19 cellular contexts compared by ENCODE assay signal in genomic region chr2:227464356-227464755, GRCh38. TPM values are rescaled to one million over a fixed set of nuclear protein-coding genes. Genes with fewer than 3 reads are reported as not detected.
A peak's percentile ranks its signal among the peaks of the same experiment; 100 is the strongest.
DNase-seq lines count a peak whose midpoint lies in the region; ATAC-seq and TF ChIP-seq lines count a peak whose summit lies in the region.
"Had no signal": no experiment of that assay in that cellular context is flagged by ENCODE, and none has a peak within 500 bp of the region (broad histone marks: within the 10 kb centered on the region; RNA-seq: fewer than 3 reads in every experiment).

No MANE protein-coding gene starts in this region.

- H3K79me2 ChIP-seq in Loucy (ENCODE audit: insufficient read depth, low read length): no peaks in the 10 kb centered on the region

- no peaks in the 10 kb centered on the region for H3K9me3 Mint-ChIP-seq in activated naive CD4-positive, alpha-beta T cell treated with anti-CD3 and anti-CD28 coated beads, Interleukin-2, amount 10 ng/mL, durations not matched to agents 7 days and 5 days
- no peaks in the 10 kb centered on the region for H3K9me3 Mint-ChIP-seq in stimulated activated memory B cell treated with anti-CD40 and anti-IgM and Interleukin-4, amounts not matched to agents 10 μg/mL and 1 μg/mL and 100 μg/mL, for 72 hours
- H3K9me3 Mint-ChIP-seq: memory B cell, nephron progenitor cell had no signal

- intact Hi-C loops in left lung (cut with DNase I): no loop called here

- peak; percentile 74 for DNase-seq in activated CD8-positive, alpha-beta memory T cell treated with anti-CD3 and anti-CD28 coated beads for 24 hours
- DNase-seq in activated CD8-positive, alpha-beta memory T cell treated with anti-CD3 and anti-CD28 coated beads, Interleukin-2, amount 50 U/mL, for 48 hours: no peak
- DNase-seq in activated naive CD4-positive, alpha-beta T cell treated with anti-CD3 and anti-CD28 coated beads, Interleukin-2, amount 10 ng/mL, durations not matched to agents 7 days and 5 days: peak; percentile 45
- DNase-seq in left lung (no peak), SHP77 (lab: John Stamatoyannopoulos, UW) (no peak)
- DNase-seq: ACHN, colonic mucosa, COR-L47, NCI-H146, NCI-H226, nephron progenitor cell, psoas muscle, stomach, SW 1271 had no signal

- peak overlapping the region; percentile 23 for H3K4me2 ChIP-seq in Loucy (ENCODE audit: low read depth, low read length, poor library complexity, severe bottlenecking)

- H3K27me3 Mint-ChIP-seq in activated naive CD4-positive, alpha-beta T cell treated with anti-CD3 and anti-CD28 coated beads, Interleukin-2, amount 10 ng/mL, durations not matched to agents 7 days and 5 days: no peaks in the 10 kb centered on the region
- no peaks in the 10 kb centered on the region for H3K27me3 Mint-ChIP-seq in stimulated activated memory B cell treated with anti-CD40 and anti-IgM and Interleukin-4, amounts not matched to agents 10 μg/mL and 1 μg/mL and 100 μg/mL, for 72 hours
- H3K27me3 Mint-ChIP-seq: memory B cell had no signal

- no peak for ATAC-seq in stimulated activated memory B cell treated with anti-CD40 and anti-IgM and Interleukin-4, amounts not matched to agents 10 μg/mL and 1 μg/mL and 100 μg/mL, for 72 hours
- no peak for ATAC-seq in GM21390 (IDR thresholded peaks at IDR 0.05; ENCODE audit: unreplicated experiment)
- no peak for ATAC-seq in left lung
- ATAC-seq: psoas muscle had no signal

- no peak for TF ChIP-seq CTCF in Loucy (conservative IDR thresholded peaks at IDR 0.05; ENCODE audit: low read length)
- no peak for TF ChIP-seq CTCF in left lung (IDR thresholded peaks at IDR 0.05)

- H3K9me3 ChIP-seq in Loucy (ENCODE audit: insufficient read depth, low read depth, low read length): no peaks in the 10 kb centered on the region
- no peaks in the 10 kb centered on the region for H3K9me3 ChIP-seq in left lung
- H3K9me3 ChIP-seq: colonic mucosa, psoas muscle, stomach had no signal

- H3K4me3 Mint-ChIP-seq in activated naive CD4-positive, alpha-beta T cell treated with anti-CD3 and anti-CD28 coated beads, Interleukin-2, amount 10 ng/mL, durations not matched to agents 7 days and 5 days: peak overlapping the region; percentile 5
- no peak overlapping the region for H3K4me3 Mint-ChIP-seq in stimulated activated memory B cell treated with anti-CD40 and anti-IgM and Interleukin-4, amounts not matched to agents 10 μg/mL and 1 μg/mL and 100 μg/mL, for 72 hours
- H3K4me3 Mint-ChIP-seq: nephron progenitor cell had no signal

- H3K4me3 ChIP-seq in Loucy (ENCODE audit: low read length, poor library complexity, severe bottlenecking) (no peak overlapping the region), left lung (no peak overlapping the region)
- H3K4me3 ChIP-seq: colonic mucosa, psoas muscle, stomach had no signal

- H3K27ac ChIP-seq in left lung: no peak overlapping the region
- H3K27ac ChIP-seq: colonic mucosa, psoas muscle, stomach, VCaP had no signal

- peaks cover 84% of the 10 kb centered on the region for H3K4me1 Mint-ChIP-seq in activated naive CD4-positive, alpha-beta T cell treated with anti-CD3 and anti-CD28 coated beads, Interleukin-2, amount 10 ng/mL, durations not matched to agents 7 days and 5 days
- H3K4me1 Mint-ChIP-seq in stimulated activated memory B cell treated with anti-CD40 and anti-IgM and Interleukin-4, amounts not matched to agents 10 μg/mL and 1 μg/mL and 100 μg/mL, for 72 hours: peaks cover 58% of the 10 kb centered on the region
- H3K4me1 Mint-ChIP-seq: nephron progenitor cell had no signal

- H3K36me3 ChIP-seq in Loucy (ENCODE audit: insufficient read depth, low read length): no peaks in the 10 kb centered on the region
- H3K36me3 ChIP-seq in left lung: no peaks in the 10 kb centered on the region
- H3K36me3 ChIP-seq: colonic mucosa, stomach had no signal

- H3K9ac ChIP-seq in Loucy (ENCODE audit: low read depth, low read length, poor library complexity, severe bottlenecking): no peak overlapping the region

- CTCF ChIA-PET in activated naive CD4-positive, alpha-beta T cell treated with anti-CD3 and anti-CD28 coated beads, Interleukin-2, amount 10 ng/mL, durations not matched to agents 7 days and 5 days (lab: Charles Lee): interaction anchor here (1.1 to 2.3 kb wide), 2 partner anchors 9 to 15 kb away, joined by 6 to 13 read pairs; no protein-coding TSS in a partner anchor

- no peaks in the 10 kb centered on the region for H3F3A ChIP-seq in Loucy (ENCODE audit: low read depth)

- H3K4me1 ChIP-seq in Loucy (ENCODE audit: insufficient read depth, low read length, poor library complexity, severe bottlenecking) (peaks cover 21% of the 10 kb centered on the region), left lung (peaks cover 0 to 33% of the 10 kb centered on the region in 2 donors)
- H3K4me1 ChIP-seq: psoas muscle had no signal

- H3K27me3 ChIP-seq in Loucy (ENCODE audit: insufficient read depth, low read length, poor library complexity, severe bottlenecking) (peaks cover 13% of the 10 kb centered on the region), left lung (no peaks in the 10 kb centered on the region)
- H3K27me3 ChIP-seq: colonic mucosa, stomach had no signal

- no peaks in the 10 kb centered on the region for H3K9me2 ChIP-seq in Loucy (replicated peaks; ENCODE audit: low read depth, low read length)

- H2AFZ ChIP-seq in Loucy (ENCODE audit: low read length): no peak overlapping the region

- no peaks in the 10 kb centered on the region for H3K36me3 Mint-ChIP-seq in activated naive CD4-positive, alpha-beta T cell treated with anti-CD3 and anti-CD28 coated beads, Interleukin-2, amount 10 ng/mL, durations not matched to agents 7 days and 5 days
- no peaks in the 10 kb centered on the region for H3K36me3 Mint-ChIP-seq in stimulated activated memory B cell treated with anti-CD40 and anti-IgM and Interleukin-4, amounts not matched to agents 10 μg/mL and 1 μg/mL and 100 μg/mL, for 72 hours
- H3K36me3 Mint-ChIP-seq: memory B cell had no signal

- no peaks in the 10 kb centered on the region for H4K20me1 ChIP-seq in Loucy (ENCODE audit: insufficient read depth, low read length, poor library complexity, severe bottlenecking)

- H3K27ac Mint-ChIP-seq in activated naive CD4-positive, alpha-beta T cell treated with anti-CD3 and anti-CD28 coated beads, Interleukin-2, amount 10 ng/mL, durations not matched to agents 7 days and 5 days: peak overlapping the region; percentile 89
- peak overlapping the region; percentile 90 for H3K27ac Mint-ChIP-seq in stimulated activated memory B cell treated with anti-CD40 and anti-IgM and Interleukin-4, amounts not matched to agents 10 μg/mL and 1 μg/mL and 100 μg/mL, for 72 hours
- H3K27ac Mint-ChIP-seq: nephron progenitor cell had no signal

RNA-seq across cellular contexts. Expression of gene AGFG1, which starts 7.6 kb away (rescaled TPM):
- total RNA-seq in left lung: 100 to 1,000 TPM in 1 of 2 donors, 10 to 100 TPM in 1; 69.8 to 118 TPM

Comparison
In these comparisons a context has a peak if more than half of its experiments do, and no peak if none do; other contexts are left out.
1. DNase-seq: peak in activated CD8-positive, alpha-beta memory T cell treated with anti-CD3 and anti-CD28 coated beads for 24 hours (single experiment) and activated naive CD4-positive, alpha-beta T cell treated with anti-CD3 and anti-CD28 coated beads, Interleukin-2, amount 10 ng/mL, durations not matched to agents 7 days and 5 days (single experiment); none in activated CD8-positive, alpha-beta memory T cell treated with anti-CD3 and anti-CD28 coated beads, Interleukin-2, amount 50 U/mL, for 48 hours (single experiment), left lung (0 of 2) and SHP77 (0 of 2).